Comparison of ENCODE assay signal across 8 cellular contexts in genomic region chr20:57709823-57710799, GRCh38.
A peak's percentile ranks its signal among the peaks of the same experiment; 100 is the strongest.
DNase-seq lines count a peak whose midpoint lies in the region; ATAC-seq and TF ChIP-seq lines count a peak whose summit lies in the region.

A gene with protein sequence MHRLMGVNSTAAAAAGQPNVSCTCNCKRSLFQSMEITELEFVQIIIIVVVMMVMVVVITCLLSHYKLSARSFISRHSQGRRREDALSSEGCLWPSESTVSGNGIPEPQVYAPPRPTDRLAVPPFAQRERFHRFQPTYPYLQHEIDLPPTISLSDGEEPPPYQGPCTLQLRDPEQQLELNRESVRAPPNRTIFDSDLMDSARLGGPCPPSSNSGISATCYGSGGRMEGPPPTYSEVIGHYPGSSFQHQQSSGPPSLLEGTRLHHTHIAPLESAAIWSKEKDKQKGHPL (minus strand): TSS chr20:57710015. CDS start chr20:57709582, 433 bp downstream.

- ATAC-seq in GM18498 (IDR thresholded peaks at IDR 0.05; ENCODE audit: unreplicated experiment) (peak; percentile 85), HG02943 (IDR thresholded peaks at IDR 0.05; ENCODE audit: low read depth, unreplicated experiment) (peak; percentile 57)

- peak within 1 kb of the TSS; percentile 69 to 72 for H3K4me3 ChIP-seq in cardiac fibroblast (replicated peaks in 1 of 2; ENCODE audit: low read depth in 2 of 2, low read length in 2 of 2)
- peak within 1 kb of the TSS; percentile 58 to 94 (median 73) for H3K4me3 ChIP-seq in skin epidermis

- peak within 1 kb of the TSS; percentile 33 to 97 (median 88) for H3K27ac ChIP-seq in skin epidermis

- DNase-seq in NCI-H2029 treated with DMSO at 0.1 percent for 48 hours (lab: John Stamatoyannopoulos, UW): peak; percentile 84
- DNase-seq in activated CD4-positive, CD25-positive, alpha-beta regulatory T cell (lab: John Stamatoyannopoulos, UW): peak; percentile 79 to 82 (median 81)
- DNase-seq in cardiac fibroblast (ENCODE audit: low read depth in 2 of 2): peak; percentile 93 to 97
- peak; percentile 97 for DNase-seq in iPS-NIHi7 (ENCODE audit: extremely low spot score)
- no peak for DNase-seq in cerebellar nuclear complex (lab: John Stamatoyannopoulos, UW)

- no peak for TF ChIP-seq CTCF in cardiac fibroblast (IDR thresholded peaks at IDR 0.05; ENCODE audit: low read depth, low read length)

Comparison
In these comparisons a context has a peak if more than half of its experiments do, and no peak if none do; other contexts are left out.
1. DNase-seq: peak in NCI-H2029 treated with DMSO at 0.1 percent for 48 hours (single experiment), activated CD4-positive, CD25-positive, alpha-beta regulatory T cell (4 of 4), cardiac fibroblast (2 of 2) and iPS-NIHi7 (single experiment); none in cerebellar nuclear complex (0 of 2).